Comparison of ENCODE assay signal across 18 cellular contexts in genomic region chr2:236501531-236501930, GRCh38.
A peak's percentile ranks its signal among the peaks of the same experiment; 100 is the strongest.
DNase-seq lines count a peak whose midpoint lies in the region; ATAC-seq and TF ChIP-seq lines count a peak whose summit lies in the region.
"Had no signal": no experiment of that assay in that cellular context is flagged by ENCODE, and none has a peak within 500 bp of the region (broad histone marks: within the 10 kb centered on the region; RNA-seq: fewer than 3 reads in every experiment).

No MANE protein-coding gene starts in this region.

- H3K27ac Mint-ChIP-seq in neural crest cell (ENCODE audit: unreplicated experiment), result peak overlapping the region; percentile 39
- H3K27ac Mint-ChIP-seq: CD8-positive, alpha-beta T cell; GM23338; H9 had no signal

- H3K4me1 Mint-ChIP-seq in neural crest cell, result peaks cover 10% of the 10 kb centered on the region
- H3K4me1 Mint-ChIP-seq: GM23338 had no signal

- H3K36me3 Mint-ChIP-seq in neural crest cell (ENCODE audit: low read depth), result no peaks in the 10 kb centered on the region

- peaks cover 0 to 3% of the 10 kb centered on the region in 2 donors for H3K27me3 ChIP-seq in tibial nerve
- no peaks in the 10 kb centered on the region for H3K27me3 ChIP-seq in foreskin keratinocyte

- no peak for TF ChIP-seq CTCF in neural crest cell (conservative IDR thresholded peaks at IDR 0.05)
- no peak for TF ChIP-seq CTCF in tibial nerve (IDR thresholded peaks at IDR 0.05)
- TF ChIP-seq CTCF in foreskin keratinocyte (conservative IDR thresholded peaks at IDR 0.05), result no peak

- H3K4me3 Mint-ChIP-seq in neural crest cell, result no peak overlapping the region
- H3K4me3 Mint-ChIP-seq: CD8-positive, alpha-beta T cell; GM23338; H9 had no signal

- H3K36me3 ChIP-seq in tibial nerve, result no peaks in the 10 kb centered on the region

- no peak overlapping the region for H3K4me3 ChIP-seq in tibial nerve
- H3K4me3 ChIP-seq: GM23338 had no signal

- H3K9me3 Mint-ChIP-seq in neural crest cell, result no peaks in the 10 kb centered on the region
- H3K9me3 Mint-ChIP-seq: CD8-positive, alpha-beta T cell; GM23338; H9 had no signal

- peaks cover 11% of the 10 kb centered on the region for H3K27me3 Mint-ChIP-seq in neural crest cell (ENCODE audit: low read depth)

- 92 to 94% methylated on average over 4 of the region's 4 CpGs for WGBS in tibial nerve, 2 donors

- peak; percentile 69 for DNase-seq in ELF-1 (ENCODE audit: low read depth, low spot score)
- peak; percentile 83 for DNase-seq in SK-N-DZ (ENCODE audit: low spot score)
- DNase-seq in islet precursor cell, result peak; percentile 92
- no peak for DNase-seq in neural crest cell (ENCODE audit: low read depth, low spot score)
- DNase-seq in DMS 273 (lab: John Stamatoyannopoulos, UW; ENCODE audit: unreplicated experiment), result no peak
- no peak for DNase-seq in tibial nerve (ENCODE audit: low spot score in 2 of 2)
- DNase-seq in activated gamma-delta T cell treated with Interleukin-2 at 50 U/mL for 16 hours, result no peak
- no peak for DNase-seq in foreskin keratinocyte
- DNase-seq: C1 segment of cervical spinal cord; Caco-2; CD8-positive, alpha-beta T cell; DMS 273 treated with DMSO at 0.1 percent for 48 hours; DMS79; EL; GF-D8; H9 had no signal

- peaks cover 0 to 12% (median 0%) of the 10 kb centered on the region in 4 donors for H3K4me1 ChIP-seq in tibial nerve
- no peaks in the 10 kb centered on the region for H3K4me1 ChIP-seq in foreskin keratinocyte
- H3K4me1 ChIP-seq: Caco-2 had no signal

- TF ChIP-seq EP300 in tibial nerve (IDR thresholded peaks at IDR 0.05), result no peak

- H3K9me3 ChIP-seq in tibial nerve, result no peaks in the 10 kb centered on the region
- H3K9me3 ChIP-seq: Caco-2 had no signal

- H3K27ac ChIP-seq in tibial nerve (no peak overlapping the region), foreskin keratinocyte (no peak overlapping the region)

- no peak for ATAC-seq in foreskin keratinocyte
- ATAC-seq: CD8-positive, alpha-beta T cell; GM23338; HCT116 had no signal

- TF ChIP-seq POLR2A in tibial nerve (IDR thresholded peaks at IDR 0.05), result no peak

Comparison
In these comparisons a context has a peak if more than half of its experiments do, and no peak if none do; other contexts are left out.
1. DNase-seq: peak in ELF-1 (single experiment), SK-N-DZ (single experiment) and islet precursor cell (single experiment); none in neural crest cell (single experiment), DMS 273 (single experiment), tibial nerve (0 of 2), activated gamma-delta T cell treated with Interleukin-2 at 50 U/mL for 16 hours (single experiment) and foreskin keratinocyte (0 of 2).